Comparison of ENCODE assay signal across 30 cellular contexts in the genomic region with DNA sequence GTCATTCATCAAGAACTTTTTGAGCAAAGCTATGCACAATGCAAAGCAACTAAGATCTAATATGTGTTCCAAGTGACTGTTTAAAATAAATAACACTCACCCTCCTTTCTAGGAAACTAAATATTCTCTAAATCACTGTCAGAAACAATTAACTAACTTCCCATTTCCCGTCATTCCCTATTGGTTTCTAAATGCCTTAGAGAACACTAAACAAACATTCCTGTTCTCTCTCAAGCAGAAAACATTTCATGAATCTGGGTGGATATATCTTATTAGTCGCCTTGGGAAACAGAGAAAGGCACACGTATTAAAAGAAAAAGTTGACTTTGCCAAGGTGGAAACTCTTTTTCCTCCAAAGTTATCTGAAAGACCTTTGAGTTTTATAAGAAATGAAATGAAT.
"Had no signal": no experiment of that assay in that cellular context is flagged by ENCODE, and none has a peak within 500 bp of the region (broad histone marks: within the 10 kb centered on the region; RNA-seq: fewer than 3 reads in every experiment).

No MANE protein-coding gene starts in this region.

- H3K4me3 Mint-ChIP-seq: activated naive CD4-positive, alpha-beta T cell treated with anti-CD3 and anti-CD28 coated beads, Interleukin-2, amount 10 ng/mL, durations not matched to agents 7 days and 5 days; activated naive CD8-positive, alpha-beta T cell treated with anti-CD3 and anti-CD28 coated beads, Interleukin-2, amount 10 ng/mL, durations not matched to agents 7 days and 5 days; activated T-helper 1 cell treated with anti-CD3 and anti-CD28 coated beads, Interleukin-12 subunit alpha, Interleukin-12 subunit beta, Interleukin-2, Interleukin-4 antibody, amounts not matched to agents 30 ng/mL and 10 ng/mL and 1 ng/mL, durations not matched to agents 14 hours and 24 hours and 36 hours; central memory CD8-positive, alpha-beta T cell; memory B cell; naive thymus-derived CD8-positive, alpha-beta T cell; neural progenitor cell; stimulated activated memory B cell treated with anti-CD40 and anti-IgM and Interleukin-4, amounts not matched to agents 10 μg/mL and 1 μg/mL and 100 μg/mL, for 72 hours; T-helper 1 cell treated with Interleukin-12 subunit alpha and Interleukin-12 subunit beta and Interleukin-4 antibody, amounts not matched to agents 30 μg/mL and 1 μg/mL, for 36 hours had no signal

- ATAC-seq: activated CD4-positive, CD25-positive, alpha-beta regulatory T cell treated with anti-CD3 and anti-CD28 coated beads, Interleukin-2, amount 50 U/mL, for 24 hours; left cardiac atrium; naive thymus-derived CD8-positive, alpha-beta T cell; stimulated activated memory B cell treated with anti-CD40 and anti-IgM and Interleukin-4, amounts not matched to agents 10 μg/mL and 1 μg/mL and 100 μg/mL, for 72 hours had no signal

- H3K4me3 ChIP-seq: esophagus squamous epithelium, heart right ventricle, neural progenitor cell, sigmoid colon, stomach, thyroid gland, upper lobe of left lung had no signal

- H3K9me3 Mint-ChIP-seq: activated T-helper 1 cell treated with anti-CD3 and anti-CD28 coated beads, Interleukin-12 subunit alpha, Interleukin-12 subunit beta, Interleukin-2, Interleukin-4 antibody, amounts not matched to agents 30 ng/mL and 10 ng/mL and 1 ng/mL, durations not matched to agents 14 hours and 24 hours and 36 hours had no signal

- H3K4me1 Mint-ChIP-seq: activated naive CD4-positive, alpha-beta T cell treated with anti-CD3 and anti-CD28 coated beads, Interleukin-2, amount 10 ng/mL, durations not matched to agents 7 days and 5 days; activated naive CD8-positive, alpha-beta T cell treated with anti-CD3 and anti-CD28 coated beads, Interleukin-2, amount 10 ng/mL, durations not matched to agents 7 days and 5 days; central memory CD8-positive, alpha-beta T cell; memory B cell; naive thymus-derived CD8-positive, alpha-beta T cell; neural progenitor cell; stimulated activated memory B cell treated with anti-CD40 and anti-IgM and Interleukin-4, amounts not matched to agents 10 μg/mL and 1 μg/mL and 100 μg/mL, for 72 hours had no signal

- DNase-seq: activated CD4-positive, alpha-beta T cell treated with anti-CD3 and anti-CD28 coated beads for 48 hours; activated CD4-positive, alpha-beta T cell treated with anti-CD3 and anti-CD28 coated beads, Interleukin-2, amount 50 U/mL, for 48 hours; activated CD8-positive, alpha-beta memory T cell treated with anti-CD3 and anti-CD28 coated beads for 24 hours; activated effector memory CD4-positive, alpha-beta T cell treated with anti-CD3 and anti-CD28 coated beads, Interleukin-2, amount 50 U/mL, for 16 hours; activated naive CD4-positive, alpha-beta T cell treated with anti-CD3 and anti-CD28 coated beads, Interleukin-2, amount 10 ng/mL, durations not matched to agents 7 days and 5 days; activated naive CD8-positive, alpha-beta T cell treated with anti-CD3 and anti-CD28 coated beads, Interleukin-2, amount 10 ng/mL, durations not matched to agents 7 days and 5 days; amygdala; dermis blood vessel endothelial cell; effector CD4-positive, alpha-beta T cell; esophagus squamous epithelium; foreskin melanocyte; heart right ventricle; left cardiac atrium; naive thymus-derived CD8-positive, alpha-beta T cell; occipital lobe; sigmoid colon; small intestine; stimulated activated CD4-positive, alpha-beta T cell treated with anti-CD3 and anti-CD28 coated beads, Interleukin-4, amount 100 ng/mL, for 24 hours; stomach; SW 1271; T-helper 9 cell; thyroid gland; upper lobe of left lung had no signal

- H3K27ac Mint-ChIP-seq: activated naive CD4-positive, alpha-beta T cell treated with anti-CD3 and anti-CD28 coated beads, Interleukin-2, amount 10 ng/mL, durations not matched to agents 7 days and 5 days; activated naive CD8-positive, alpha-beta T cell treated with anti-CD3 and anti-CD28 coated beads, Interleukin-2, amount 10 ng/mL, durations not matched to agents 7 days and 5 days; activated T-helper 1 cell treated with anti-CD3 and anti-CD28 coated beads, Interleukin-12 subunit alpha, Interleukin-12 subunit beta, Interleukin-2, Interleukin-4 antibody, amounts not matched to agents 30 ng/mL and 10 ng/mL and 1 ng/mL, durations not matched to agents 14 hours and 24 hours and 36 hours; memory B cell; naive thymus-derived CD8-positive, alpha-beta T cell; neural progenitor cell; stimulated activated memory B cell treated with anti-CD40 and anti-IgM and Interleukin-4, amounts not matched to agents 10 μg/mL and 1 μg/mL and 100 μg/mL, for 72 hours; T-helper 1 cell treated with Interleukin-12 subunit alpha and Interleukin-12 subunit beta and Interleukin-4 antibody, amounts not matched to agents 30 μg/mL and 1 μg/mL, for 36 hours had no signal

- H3K36me3 Mint-ChIP-seq: activated naive CD4-positive, alpha-beta T cell treated with anti-CD3 and anti-CD28 coated beads, Interleukin-2, amount 10 ng/mL, durations not matched to agents 7 days and 5 days; activated naive CD8-positive, alpha-beta T cell treated with anti-CD3 and anti-CD28 coated beads, Interleukin-2, amount 10 ng/mL, durations not matched to agents 7 days and 5 days; memory B cell; naive thymus-derived CD8-positive, alpha-beta T cell; stimulated activated memory B cell treated with anti-CD40 and anti-IgM and Interleukin-4, amounts not matched to agents 10 μg/mL and 1 μg/mL and 100 μg/mL, for 72 hours had no signal
